Comparison of ENCODE assay signal across 1 cellular context in genomic region chr13:38325426-38325825, GRCh38.
TF ChIP-seq lines count a peak whose summit lies in the region.

No MANE protein-coding gene starts in this region.

TF ChIP-seq in GM23338, 12 proteins besides CTCF, POLR2A, EP300 and RAD21 (continued from another document):
- TF ChIP-seq, protein P1, sequence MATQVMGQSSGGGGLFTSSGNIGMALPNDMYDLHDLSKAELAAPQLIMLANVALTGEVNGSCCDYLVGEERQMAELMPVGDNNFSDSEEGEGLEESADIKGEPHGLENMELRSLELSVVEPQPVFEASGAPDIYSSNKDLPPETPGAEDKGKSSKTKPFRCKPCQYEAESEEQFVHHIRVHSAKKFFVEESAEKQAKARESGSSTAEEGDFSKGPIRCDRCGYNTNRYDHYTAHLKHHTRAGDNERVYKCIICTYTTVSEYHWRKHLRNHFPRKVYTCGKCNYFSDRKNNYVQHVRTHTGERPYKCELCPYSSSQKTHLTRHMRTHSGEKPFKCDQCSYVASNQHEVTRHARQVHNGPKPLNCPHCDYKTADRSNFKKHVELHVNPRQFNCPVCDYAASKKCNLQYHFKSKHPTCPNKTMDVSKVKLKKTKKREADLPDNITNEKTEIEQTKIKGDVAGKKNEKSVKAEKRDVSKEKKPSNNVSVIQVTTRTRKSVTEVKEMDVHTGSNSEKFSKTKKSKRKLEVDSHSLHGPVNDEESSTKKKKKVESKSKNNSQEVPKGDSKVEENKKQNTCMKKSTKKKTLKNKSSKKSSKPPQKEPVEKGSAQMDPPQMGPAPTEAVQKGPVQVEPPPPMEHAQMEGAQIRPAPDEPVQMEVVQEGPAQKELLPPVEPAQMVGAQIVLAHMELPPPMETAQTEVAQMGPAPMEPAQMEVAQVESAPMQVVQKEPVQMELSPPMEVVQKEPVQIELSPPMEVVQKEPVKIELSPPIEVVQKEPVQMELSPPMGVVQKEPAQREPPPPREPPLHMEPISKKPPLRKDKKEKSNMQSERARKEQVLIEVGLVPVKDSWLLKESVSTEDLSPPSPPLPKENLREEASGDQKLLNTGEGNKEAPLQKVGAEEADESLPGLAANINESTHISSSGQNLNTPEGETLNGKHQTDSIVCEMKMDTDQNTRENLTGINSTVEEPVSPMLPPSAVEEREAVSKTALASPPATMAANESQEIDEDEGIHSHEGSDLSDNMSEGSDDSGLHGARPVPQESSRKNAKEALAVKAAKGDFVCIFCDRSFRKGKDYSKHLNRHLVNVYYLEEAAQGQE (IDR thresholded peaks at IDR 0.05; ENCODE audit: unreplicated experiment) = no peak
- no peak for TF ChIP-seq STAT1 (IDR thresholded peaks at IDR 0.05; ENCODE audit: unreplicated experiment)
